Comparison of ENCODE assay signal across 1 cellular context in genomic region chr19:2478756-2479555, GRCh38.
TF ChIP-seq lines count a peak whose summit lies in the region.

No MANE protein-coding gene starts in this region.

TF ChIP-seq in GM12878, 131 proteins besides CTCF, POLR2A, EP300 and RAD21 (continued from another document and continues in another):
- TF ChIP-seq IRF5 (IDR thresholded peaks at IDR 0.05; ENCODE audit: borderline replicate concordance), result no peak
- TF ChIP-seq MTA2 (IDR thresholded peaks at IDR 0.05; ENCODE audit: low read depth), result peak; percentile 72
- no peak for TF ChIP-seq ZNF274 (IDR thresholded peaks at IDR 0.05; ENCODE audit: insufficient read depth, insufficient read length)
- TF ChIP-seq WRNIP1 (IDR thresholded peaks at IDR 0.05; ENCODE audit: borderline replicate concordance, low read depth, low read length), result no peak
- TF ChIP-seq EGR1 (IDR thresholded peaks at IDR 0.05; ENCODE audit: borderline replicate concordance in 1 of 2, low read depth in 2 of 2, low read length in 2 of 2), result peak in 1 of 2 experiments; percentile 74; a peak in 2 of 3 replicates
- TF ChIP-seq POLR2AphosphoS2 (IDR thresholded peaks at IDR 0.05; ENCODE audit: low read depth, low read length), result peak; percentile 67
- peak; percentile 21; the same call in 1 of the 2 replicates for TF ChIP-seq SMC3 (IDR thresholded peaks at IDR 0.05; ENCODE audit: borderline replicate concordance, low read length)
- no peak for TF ChIP-seq FOS (IDR thresholded peaks at IDR 0.05; ENCODE audit: borderline replicate concordance, extremely low read depth, insufficient read length)
- TF ChIP-seq ASH2L (IDR thresholded peaks at IDR 0.05; ENCODE audit: borderline replicate concordance, low read depth), result no peak
- TF ChIP-seq IKZF1 (conservative IDR thresholded peaks at IDR 0.05), result peak; percentile 94
- TF ChIP-seq, protein P1, sequence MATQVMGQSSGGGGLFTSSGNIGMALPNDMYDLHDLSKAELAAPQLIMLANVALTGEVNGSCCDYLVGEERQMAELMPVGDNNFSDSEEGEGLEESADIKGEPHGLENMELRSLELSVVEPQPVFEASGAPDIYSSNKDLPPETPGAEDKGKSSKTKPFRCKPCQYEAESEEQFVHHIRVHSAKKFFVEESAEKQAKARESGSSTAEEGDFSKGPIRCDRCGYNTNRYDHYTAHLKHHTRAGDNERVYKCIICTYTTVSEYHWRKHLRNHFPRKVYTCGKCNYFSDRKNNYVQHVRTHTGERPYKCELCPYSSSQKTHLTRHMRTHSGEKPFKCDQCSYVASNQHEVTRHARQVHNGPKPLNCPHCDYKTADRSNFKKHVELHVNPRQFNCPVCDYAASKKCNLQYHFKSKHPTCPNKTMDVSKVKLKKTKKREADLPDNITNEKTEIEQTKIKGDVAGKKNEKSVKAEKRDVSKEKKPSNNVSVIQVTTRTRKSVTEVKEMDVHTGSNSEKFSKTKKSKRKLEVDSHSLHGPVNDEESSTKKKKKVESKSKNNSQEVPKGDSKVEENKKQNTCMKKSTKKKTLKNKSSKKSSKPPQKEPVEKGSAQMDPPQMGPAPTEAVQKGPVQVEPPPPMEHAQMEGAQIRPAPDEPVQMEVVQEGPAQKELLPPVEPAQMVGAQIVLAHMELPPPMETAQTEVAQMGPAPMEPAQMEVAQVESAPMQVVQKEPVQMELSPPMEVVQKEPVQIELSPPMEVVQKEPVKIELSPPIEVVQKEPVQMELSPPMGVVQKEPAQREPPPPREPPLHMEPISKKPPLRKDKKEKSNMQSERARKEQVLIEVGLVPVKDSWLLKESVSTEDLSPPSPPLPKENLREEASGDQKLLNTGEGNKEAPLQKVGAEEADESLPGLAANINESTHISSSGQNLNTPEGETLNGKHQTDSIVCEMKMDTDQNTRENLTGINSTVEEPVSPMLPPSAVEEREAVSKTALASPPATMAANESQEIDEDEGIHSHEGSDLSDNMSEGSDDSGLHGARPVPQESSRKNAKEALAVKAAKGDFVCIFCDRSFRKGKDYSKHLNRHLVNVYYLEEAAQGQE (IDR thresholded peaks at IDR 0.05; ENCODE audit: low read depth, low read length), result peak; percentile 4; the same call in 1 of the 2 replicates
- TF ChIP-seq, protein P2, sequence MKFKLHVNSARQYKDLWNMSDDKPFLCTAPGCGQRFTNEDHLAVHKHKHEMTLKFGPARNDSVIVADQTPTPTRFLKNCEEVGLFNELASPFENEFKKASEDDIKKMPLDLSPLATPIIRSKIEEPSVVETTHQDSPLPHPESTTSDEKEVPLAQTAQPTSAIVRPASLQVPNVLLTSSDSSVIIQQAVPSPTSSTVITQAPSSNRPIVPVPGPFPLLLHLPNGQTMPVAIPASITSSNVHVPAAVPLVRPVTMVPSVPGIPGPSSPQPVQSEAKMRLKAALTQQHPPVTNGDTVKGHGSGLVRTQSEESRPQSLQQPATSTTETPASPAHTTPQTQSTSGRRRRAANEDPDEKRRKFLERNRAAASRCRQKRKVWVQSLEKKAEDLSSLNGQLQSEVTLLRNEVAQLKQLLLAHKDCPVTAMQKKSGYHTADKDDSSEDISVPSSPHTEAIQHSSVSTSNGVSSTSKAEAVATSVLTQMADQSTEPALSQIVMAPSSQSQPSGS (IDR thresholded peaks at IDR 0.05; ENCODE audit: low read length), result peak; percentile 49
- TF ChIP-seq RAD51 (IDR thresholded peaks at IDR 0.05), result peak; percentile 72
- TF ChIP-seq, protein P3, sequence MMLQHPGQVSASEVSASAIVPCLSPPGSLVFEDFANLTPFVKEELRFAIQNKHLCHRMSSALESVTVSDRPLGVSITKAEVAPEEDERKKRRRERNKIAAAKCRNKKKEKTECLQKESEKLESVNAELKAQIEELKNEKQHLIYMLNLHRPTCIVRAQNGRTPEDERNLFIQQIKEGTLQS (IDR thresholded peaks at IDR 0.05; ENCODE audit: borderline replicate concordance, extremely low read depth, low read depth, low read length), result no peak
- no peak for TF ChIP-seq STAT1 (conservative IDR thresholded peaks at IDR 0.05)
- TF ChIP-seq RB1 (IDR thresholded peaks at IDR 0.05; ENCODE audit: borderline replicate concordance), result no peak
- TF ChIP-seq POU2F2 (IDR thresholded peaks at IDR 0.05; ENCODE audit: borderline replicate concordance, low read depth, low read length), result no peak; the same call in 2 of the 3 replicates
- TF ChIP-seq SMAD1 (IDR thresholded peaks at IDR 0.05; ENCODE audit: low read depth, partially characterized antibody), result no peak
- peak; percentile 31; the same call in 1 of the 2 replicates for TF ChIP-seq DPF2 (IDR thresholded peaks at IDR 0.05)
- peak; percentile 60; the same call in 1 of the 2 replicates for TF ChIP-seq PKNOX1 (IDR thresholded peaks at IDR 0.05)
- no peak for TF ChIP-seq E4F1 (IDR thresholded peaks at IDR 0.05; ENCODE audit: borderline replicate concordance, partially characterized antibody)
- TF ChIP-seq, protein P4, sequence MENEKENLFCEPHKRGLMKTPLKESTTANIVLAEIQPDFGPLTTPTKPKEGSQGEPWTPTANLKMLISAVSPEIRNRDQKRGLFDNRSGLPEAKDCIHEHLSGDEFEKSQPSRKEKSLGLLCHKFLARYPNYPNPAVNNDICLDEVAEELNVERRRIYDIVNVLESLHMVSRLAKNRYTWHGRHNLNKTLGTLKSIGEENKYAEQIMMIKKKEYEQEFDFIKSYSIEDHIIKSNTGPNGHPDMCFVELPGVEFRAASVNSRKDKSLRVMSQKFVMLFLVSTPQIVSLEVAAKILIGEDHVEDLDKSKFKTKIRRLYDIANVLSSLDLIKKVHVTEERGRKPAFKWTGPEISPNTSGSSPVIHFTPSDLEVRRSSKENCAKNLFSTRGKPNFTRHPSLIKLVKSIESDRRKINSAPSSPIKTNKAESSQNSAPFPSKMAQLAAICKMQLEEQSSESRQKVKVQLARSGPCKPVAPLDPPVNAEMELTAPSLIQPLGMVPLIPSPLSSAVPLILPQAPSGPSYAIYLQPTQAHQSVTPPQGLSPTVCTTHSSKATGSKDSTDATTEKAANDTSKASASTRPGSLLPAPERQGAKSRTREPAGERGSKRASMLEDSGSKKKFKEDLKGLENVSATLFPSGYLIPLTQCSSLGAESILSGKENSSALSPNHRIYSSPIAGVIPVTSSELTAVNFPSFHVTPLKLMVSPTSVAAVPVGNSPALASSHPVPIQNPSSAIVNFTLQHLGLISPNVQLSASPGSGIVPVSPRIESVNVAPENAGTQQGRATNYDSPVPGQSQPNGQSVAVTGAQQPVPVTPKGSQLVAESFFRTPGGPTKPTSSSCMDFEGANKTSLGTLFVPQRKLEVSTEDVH (IDR thresholded peaks at IDR 0.05; ENCODE audit: low read depth, partially characterized antibody), result no peak
- TF ChIP-seq TBL1XR1 (IDR thresholded peaks at IDR 0.05; ENCODE audit: low read depth, low read length), result peak; percentile 93
- TF ChIP-seq, protein P5, sequence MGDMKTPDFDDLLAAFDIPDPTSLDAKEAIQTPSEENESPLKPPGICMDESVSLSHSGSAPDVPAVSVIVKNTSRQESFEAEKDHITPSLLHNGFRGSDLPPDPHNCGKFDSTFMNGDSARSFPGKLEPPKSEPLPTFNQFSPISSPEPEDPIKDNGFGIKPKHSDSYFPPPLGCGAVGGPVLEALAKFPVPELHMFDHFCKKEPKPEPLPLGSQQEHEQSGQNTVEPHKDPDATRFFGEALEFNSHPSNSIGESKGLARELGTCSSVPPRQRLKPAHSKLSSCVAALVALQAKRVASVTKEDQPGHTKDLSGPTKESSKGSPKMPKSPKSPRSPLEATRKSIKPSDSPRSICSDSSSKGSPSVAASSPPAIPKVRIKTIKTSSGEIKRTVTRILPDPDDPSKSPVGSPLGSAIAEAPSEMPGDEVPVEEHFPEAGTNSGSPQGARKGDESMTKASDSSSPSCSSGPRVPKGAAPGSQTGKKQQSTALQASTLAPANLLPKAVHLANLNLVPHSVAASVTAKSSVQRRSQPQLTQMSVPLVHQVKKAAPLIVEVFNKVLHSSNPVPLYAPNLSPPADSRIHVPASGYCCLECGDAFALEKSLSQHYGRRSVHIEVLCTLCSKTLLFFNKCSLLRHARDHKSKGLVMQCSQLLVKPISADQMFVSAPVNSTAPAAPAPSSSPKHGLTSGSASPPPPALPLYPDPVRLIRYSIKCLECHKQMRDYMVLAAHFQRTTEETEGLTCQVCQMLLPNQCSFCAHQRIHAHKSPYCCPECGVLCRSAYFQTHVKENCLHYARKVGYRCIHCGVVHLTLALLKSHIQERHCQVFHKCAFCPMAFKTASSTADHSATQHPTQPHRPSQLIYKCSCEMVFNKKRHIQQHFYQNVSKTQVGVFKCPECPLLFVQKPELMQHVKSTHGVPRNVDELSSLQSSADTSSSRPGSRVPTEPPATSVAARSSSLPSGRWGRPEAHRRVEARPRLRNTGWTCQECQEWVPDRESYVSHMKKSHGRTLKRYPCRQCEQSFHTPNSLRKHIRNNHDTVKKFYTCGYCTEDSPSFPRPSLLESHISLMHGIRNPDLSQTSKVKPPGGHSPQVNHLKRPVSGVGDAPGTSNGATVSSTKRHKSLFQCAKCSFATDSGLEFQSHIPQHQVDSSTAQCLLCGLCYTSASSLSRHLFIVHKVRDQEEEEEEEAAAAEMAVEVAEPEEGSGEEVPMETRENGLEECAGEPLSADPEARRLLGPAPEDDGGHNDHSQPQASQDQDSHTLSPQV (IDR thresholded peaks at IDR 0.05), result no peak
- TF ChIP-seq ZBED1 (IDR thresholded peaks at IDR 0.05; ENCODE audit: borderline replicate concordance), result peak; percentile 70; the same call in 1 of the 2 replicates
- no peak for TF ChIP-seq ELK1 (IDR thresholded peaks at IDR 0.05; ENCODE audit: low read depth, low read length)
- TF ChIP-seq, protein P6, sequence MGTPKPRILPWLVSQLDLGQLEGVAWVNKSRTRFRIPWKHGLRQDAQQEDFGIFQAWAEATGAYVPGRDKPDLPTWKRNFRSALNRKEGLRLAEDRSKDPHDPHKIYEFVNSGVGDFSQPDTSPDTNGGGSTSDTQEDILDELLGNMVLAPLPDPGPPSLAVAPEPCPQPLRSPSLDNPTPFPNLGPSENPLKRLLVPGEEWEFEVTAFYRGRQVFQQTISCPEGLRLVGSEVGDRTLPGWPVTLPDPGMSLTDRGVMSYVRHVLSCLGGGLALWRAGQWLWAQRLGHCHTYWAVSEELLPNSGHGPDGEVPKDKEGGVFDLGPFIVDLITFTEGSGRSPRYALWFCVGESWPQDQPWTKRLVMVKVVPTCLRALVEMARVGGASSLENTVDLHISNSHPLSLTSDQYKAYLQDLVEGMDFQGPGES (IDR thresholded peaks at IDR 0.05), result no peak
- TF ChIP-seq, protein P7, sequence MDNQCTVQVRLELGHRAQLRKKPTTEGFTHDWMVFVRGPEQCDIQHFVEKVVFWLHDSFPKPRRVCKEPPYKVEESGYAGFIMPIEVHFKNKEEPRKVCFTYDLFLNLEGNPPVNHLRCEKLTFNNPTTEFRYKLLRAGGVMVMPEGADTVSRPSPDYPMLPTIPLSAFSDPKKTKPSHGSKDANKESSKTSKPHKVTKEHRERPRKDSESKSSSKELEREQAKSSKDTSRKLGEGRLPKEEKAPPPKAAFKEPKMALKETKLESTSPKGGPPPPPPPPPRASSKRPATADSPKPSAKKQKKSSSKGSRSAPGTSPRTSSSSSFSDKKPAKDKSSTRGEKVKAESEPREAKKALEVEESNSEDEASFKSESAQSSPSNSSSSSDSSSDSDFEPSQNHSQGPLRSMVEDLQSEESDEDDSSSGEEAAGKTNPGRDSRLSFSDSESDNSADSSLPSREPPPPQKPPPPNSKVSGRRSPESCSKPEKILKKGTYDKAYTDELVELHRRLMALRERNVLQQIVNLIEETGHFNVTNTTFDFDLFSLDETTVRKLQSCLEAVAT (IDR thresholded peaks at IDR 0.05), result peak; percentile 16; the same call in 1 of the 2 replicates
- no peak for TF ChIP-seq NR2C1 (IDR thresholded peaks at IDR 0.05)
- peak; percentile 41; the same call in 1 of the 2 replicates for TF ChIP-seq SMAD5 (IDR thresholded peaks at IDR 0.05; ENCODE audit: low read depth)
- 0 out of 2 replicates have a peak, but pooled peaks have one; percentile 38 for TF ChIP-seq SREBF1 (IDR thresholded peaks at IDR 0.05; ENCODE audit: low read length)
- peak; percentile 95 to 97 for TF ChIP-seq IKZF2 (IDR thresholded peaks at IDR 0.05)
- TF ChIP-seq TAF1 (IDR thresholded peaks at IDR 0.05; ENCODE audit: borderline replicate concordance, low read depth, low read length), result peak; percentile 6; the same call in 1 of the 2 replicates
